Comparison of ENCODE assay signal across 1 cellular context in genomic region chr2:195710407-195710806, GRCh38.
TF ChIP-seq lines count a peak whose summit lies in the region.

No MANE protein-coding gene starts in this region.

TF ChIP-seq in GM23338, 12 proteins besides CTCF, POLR2A, EP300 and RAD21 (continued from another document):
- no peak for TF ChIP-seq ZNF462 (CRISPR knock-in tag; IDR thresholded peaks at IDR 0.05)
TF ChIP-seq in GM23338: peak in this region for 0.
